ENCODE assay signal across 13 cellular contexts in genomic region chr2:2662037-2662846, GRCh38.
DNase-seq lines count a peak whose midpoint lies in the region; ATAC-seq and TF ChIP-seq lines count a peak whose summit lies in the region.
"Had no signal": no experiment of that assay in that cellular context is flagged by ENCODE, and none has a peak within 500 bp of the region (broad histone marks: within the 10 kb centered on the region; RNA-seq: fewer than 3 reads in every experiment).

No MANE protein-coding gene starts in this region.

- H3F3A ChIP-seq in GM23248 (ENCODE audit: insufficient read depth): no peaks in the 10 kb centered on the region

- WGBS in GM23248 (ENCODE audit: low coverage in 1 of 2, low lambda C conversion rate in 2 of 2, missing lambda C conversion rate in 2 of 2), 2 experiments: 24 to 31% methylated on average over 18 of the region's 18 CpGs

- H4K20me1 ChIP-seq in GM23248 (ENCODE audit: insufficient read depth): no peaks in the 10 kb centered on the region

- H3K36me3 ChIP-seq in GM23248 (ENCODE audit: low read depth): no peaks in the 10 kb centered on the region
- H3K36me3 ChIP-seq: BE2C, HAP-1, vagina had no signal

- H3K9me3 ChIP-seq in GM23248 (ENCODE audit: low read depth): no peaks in the 10 kb centered on the region
- H3K9me3 ChIP-seq: BE2C, HAP-1, vagina had no signal

- DNase-seq in GM23248: peak; percentile 7
- DNase-seq in NCI-H510A (lab: John Stamatoyannopoulos, UW): peak; percentile 74
- DNase-seq in posterior vena cava (ENCODE audit: low spot score): peak; percentile 83
- DNase-seq in kidney glomerular epithelial cell (lab: John Stamatoyannopoulos, UW): no peak
- DNase-seq in left lobe of liver (ENCODE audit: low spot score): no peak
- DNase-seq in glutamatergic neuron: no peak
- no peak for DNase-seq in HUDEP-2 (lab: John Stamatoyannopoulos, UW; ENCODE audit: unreplicated experiment in 76 of 76)
- DNase-seq: activated CD8-positive, alpha-beta T cell treated with anti-CD3 and anti-CD28 coated beads for 36 hours; BE2C; islet precursor cell had no signal

- no peak overlapping the region for H3K27ac ChIP-seq in GM23248
- H3K27ac ChIP-seq: vagina had no signal

- no peak overlapping the region for H3K4me3 Mint-ChIP-seq in glutamatergic neuron (ENCODE audit: unreplicated experiment)
- H3K4me3 Mint-ChIP-seq: activated CD8-positive, alpha-beta T cell treated with anti-CD3 and anti-CD28 coated beads for 36 hours had no signal

- H3K4me1 ChIP-seq in GM23248 (ENCODE audit: insufficient read depth): no peaks in the 10 kb centered on the region
- H3K4me1 ChIP-seq: BE2C, HAP-1 had no signal

- peak; percentile 48 for ATAC-seq in esophagus mucosa
- no peak for ATAC-seq in left lobe of liver
- ATAC-seq: activated CD8-positive, alpha-beta T cell treated with anti-CD3 and anti-CD28 coated beads for 36 hours had no signal

- no peak overlapping the region for H3K4me3 ChIP-seq in GM23248
- H3K4me3 ChIP-seq: HAP-1, vagina had no signal

- H3K4me1 Mint-ChIP-seq in glutamatergic neuron (ENCODE audit: low read depth, unreplicated experiment): peaks cover 8% of the 10 kb centered on the region

- H3K9ac ChIP-seq in GM23248: no peak overlapping the region

- H3K79me2 ChIP-seq in GM23248 (ENCODE audit: insufficient read depth): no peaks in the 10 kb centered on the region

- H3K36me3 Mint-ChIP-seq in glutamatergic neuron (ENCODE audit: unreplicated experiment): peaks cover 9% of the 10 kb centered on the region

- TF ChIP-seq CTCF in glutamatergic neuron (IDR thresholded peaks at IDR 0.05; ENCODE audit: partially characterized antibody, unreplicated experiment): no peak

- no peak overlapping the region for H3K27ac Mint-ChIP-seq in glutamatergic neuron (ENCODE audit: unreplicated experiment)
- H3K27ac Mint-ChIP-seq: activated CD8-positive, alpha-beta T cell treated with anti-CD3 and anti-CD28 coated beads for 36 hours had no signal

- H3K27me3 ChIP-seq in GM23248 (replicated peaks; ENCODE audit: insufficient read depth): no peaks in the 10 kb centered on the region
- H3K27me3 ChIP-seq: BE2C, vagina had no signal

- intact Hi-C loops in posterior vena cava (cut with DNase I): no loop called here

- H3K4me2 ChIP-seq in GM23248 (ENCODE audit: unreplicated experiment): no peak overlapping the region

- peaks cover 16% of the 10 kb centered on the region for H3K9me3 Mint-ChIP-seq in glutamatergic neuron (ENCODE audit: unreplicated experiment)

- in situ Hi-C loops in GM23248 (cut with MboI): no loop called here

- no peaks in the 10 kb centered on the region for H3K9me2 ChIP-seq in GM23248 (ENCODE audit: insufficient read depth)

- peaks cover 11% of the 10 kb centered on the region for H3K27me3 Mint-ChIP-seq in glutamatergic neuron (ENCODE audit: unreplicated experiment)
- H3K27me3 Mint-ChIP-seq: activated CD8-positive, alpha-beta T cell treated with anti-CD3 and anti-CD28 coated beads for 36 hours had no signal

- no peak overlapping the region for H2AFZ ChIP-seq in GM23248

Comparison
In these comparisons a context has a peak if more than half of its experiments do, and no peak if none do; other contexts are left out.
1. DNase-seq: peak in GM23248 (single experiment), NCI-H510A (single experiment) and posterior vena cava (single experiment); none in kidney glomerular epithelial cell (single experiment), left lobe of liver (single experiment), glutamatergic neuron (single experiment) and HUDEP-2 (0 of 76).